10 cellular contexts compared by ENCODE assay signal in the genomic region with DNA sequence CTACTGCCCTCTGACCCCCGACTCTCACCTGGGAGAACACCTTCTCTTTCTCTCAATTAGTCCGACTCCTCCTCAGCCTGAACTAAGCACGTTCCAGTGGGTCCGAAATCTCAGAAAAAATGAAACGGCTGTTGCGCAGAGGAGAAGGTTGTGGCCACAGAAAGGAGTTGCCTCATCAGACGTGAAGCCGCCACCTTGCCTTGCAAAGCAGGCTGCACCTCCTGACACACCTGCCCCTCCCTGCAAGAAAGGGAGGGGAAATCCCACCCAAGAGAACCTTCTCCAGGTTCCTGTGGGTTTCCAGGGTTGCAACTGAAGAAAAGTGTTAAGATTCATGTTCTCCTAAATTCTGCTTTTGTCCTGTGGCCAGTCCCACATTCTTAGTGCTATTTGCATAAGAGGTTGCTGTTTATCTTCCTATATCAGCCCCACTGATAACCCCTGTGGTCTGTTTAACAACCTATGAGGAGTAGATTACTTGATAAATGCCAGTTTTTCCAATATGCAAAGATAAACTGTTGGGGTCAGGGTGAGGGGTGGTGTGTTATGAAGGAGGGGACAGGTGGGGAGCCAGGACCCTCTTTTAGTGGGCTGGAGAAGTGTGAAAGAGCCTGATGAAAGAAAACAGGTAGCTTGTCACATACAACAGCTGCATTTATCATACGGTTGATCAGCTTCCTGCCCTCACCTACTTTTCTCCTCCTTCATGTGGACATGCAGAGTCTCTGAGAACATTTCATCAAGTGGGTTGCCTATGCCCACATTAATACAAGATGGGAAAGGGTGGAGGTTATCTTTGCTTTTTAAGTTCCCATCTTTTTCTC. TPM values are rescaled to one million over a fixed set of nuclear protein-coding genes. Genes with fewer than 3 reads are reported as not detected.
DNase-seq lines count a peak whose midpoint lies in the region; ATAC-seq and TF ChIP-seq lines count a peak whose summit lies in the region.
"Had no signal": no experiment of that assay in that cellular context is flagged by ENCODE, and none has a peak within 500 bp of the region (broad histone marks: within the 10 kb centered on the region; RNA-seq: fewer than 3 reads in every experiment).

No MANE protein-coding gene starts in this region.

- no peaks in the 10 kb centered on the region for H3K36me3 ChIP-seq in breast epithelium
- H3K36me3 ChIP-seq in psoas muscle (ENCODE audit: insufficient read depth in 1 of 2, low read depth in 1 of 2) = peaks cover 0 to 9% of the 10 kb centered on the region in 2 donors
- H3K36me3 ChIP-seq: WERI-Rb-1 had no signal

- no peak overlapping the region for H3K4me3 ChIP-seq in HL-60 (replicated peaks; ENCODE audit: insufficient read depth, low read length)
- H3K4me3 ChIP-seq in breast epithelium = peak overlapping the region in 1 of 3 donors; percentile 48
- peak overlapping the region; percentile 17 for H3K4me3 ChIP-seq in psoas muscle

- no peak for TF ChIP-seq POLR2A in breast epithelium (IDR thresholded peaks at IDR 0.05)

- H3K4me1 ChIP-seq in breast epithelium (peaks cover 34 to 59% of the 10 kb centered on the region in 2 donors), psoas muscle (peaks cover 99% of the 10 kb centered on the region)

- WGBS in psoas muscle, 3 donors = 61 to 82% (median 62%) methylated on average over 9 of the region's 9 CpGs

- intact Hi-C loops in breast epithelium (cut with DNase I; ENCODE audit: low total_unique reads) = no loop called here
- intact Hi-C loops in psoas muscle (cut with DNase I) = no loop called here
- intact Hi-C loops in head of caudate nucleus (cut with DNase I) = no loop called here

- DNase-seq in HL-60 (ENCODE audit: low read depth in 1 of 2, low spot score in 1 of 2) (peak in 1 of 2 experiments; percentile 75), NCI-H526 (lab: John Stamatoyannopoulos, UW) (peak; percentile 42 to 70), breast epithelium (ENCODE audit: low spot score in 2 of 2) (no peak), psoas muscle (peak in 1 of 2 donors; percentile 48), KBM-7 (no peak), head of caudate nucleus (no peak), AG08396 (ENCODE audit: low spot score) (no peak)
- DNase-seq: NCI-H1694 treated with DMSO at 0.1 percent for 48 hours, WERI-Rb-1 had no signal

- H3K27me3 ChIP-seq in HL-60 (ENCODE audit: insufficient read depth, poor library complexity, severe bottlenecking) = no peaks in the 10 kb centered on the region
- no peaks in the 10 kb centered on the region for H3K27me3 ChIP-seq in breast epithelium
- no peaks in the 10 kb centered on the region for H3K27me3 ChIP-seq in psoas muscle (ENCODE audit: insufficient read depth in 3 of 3, low read length in 2 of 3)

- H3K9me3 ChIP-seq in breast epithelium (no peaks in the 10 kb centered on the region), psoas muscle (no peaks in the 10 kb centered on the region)

- TF ChIP-seq CTCF in HL-60 (IDR thresholded peaks at IDR 0.05; ENCODE audit: insufficient read depth, low read length) (no peak), breast epithelium (IDR thresholded peaks at IDR 0.05) (no peak), psoas muscle (IDR thresholded peaks at IDR 0.05) (no peak)

- no peak for ATAC-seq in psoas muscle
- no peak for ATAC-seq in HG03460 (IDR thresholded peaks at IDR 0.05; ENCODE audit: unreplicated experiment)

- peak overlapping the region; percentile 94 for H3K27ac ChIP-seq in HL-60 (replicated peaks)
- H3K27ac ChIP-seq in breast epithelium = peak overlapping the region; percentile 26 to 75
- H3K27ac ChIP-seq in psoas muscle = peak overlapping the region; percentile 99
- H3K27ac ChIP-seq: WERI-Rb-1 had no signal

- in situ Hi-C loops in KBM-7 (cut with MboI; ENCODE audit: low pct_unique_long_range_greater_than_20kb, low sequenced_read_pairs) = no loop called here

RNA-seq across cellular contexts. Expression of a gene that starts 18.2 kb away (rescaled TPM):
- total RNA-seq in breast epithelium (100 to 1,000 TPM; 236 to 358 (median 271) TPM), psoas muscle (100 to 1,000 TPM in 3 of 4 donors, 10 to 100 TPM in 1; 11.7 to 299 (median 183) TPM)
- polyA plus RNA-seq in psoas muscle = 10 to 100 TPM; 12.0 to 89.8 (median 45.2) TPM

Comparison
In these comparisons a context has a peak if more than half of its experiments do, and no peak if none do; other contexts are left out.
1. DNase-seq: peak in NCI-H526 (2 of 2); none in breast epithelium (0 of 2), KBM-7 (single experiment), head of caudate nucleus (0 of 42) and AG08396 (single experiment).
2. Peak in every context shown above with its lines, with median percentiles within 50 percentile points of each other: H3K27ac ChIP-seq.